Comparison of ENCODE assay signal across 32 cellular contexts in the genomic region with DNA sequence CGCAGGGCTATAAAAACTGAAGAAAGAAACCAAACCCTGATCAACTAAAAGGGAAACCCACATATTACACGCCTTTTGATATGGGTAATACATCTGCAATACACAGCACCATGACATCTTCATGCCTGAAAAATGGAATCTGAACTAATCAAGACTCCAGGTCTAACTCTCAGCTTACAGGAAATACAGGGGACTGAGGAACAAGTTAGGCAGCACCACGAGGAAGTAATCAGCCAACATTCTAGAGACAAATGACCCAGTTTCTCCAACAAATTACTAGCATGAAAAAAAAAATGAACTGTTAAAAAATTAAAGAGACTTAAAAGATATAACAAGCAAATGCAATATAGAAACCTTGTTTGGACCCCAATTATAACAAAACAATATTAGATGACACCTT. TPM values are rescaled to one million over a fixed set of nuclear protein-coding genes. Genes with fewer than 3 reads are reported as not detected.
A peak's percentile ranks its signal among the peaks of the same experiment; 100 is the strongest.
DNase-seq lines count a peak whose midpoint lies in the region; ATAC-seq, FAIRE-seq and TF ChIP-seq lines count a peak whose summit lies in the region.
"Had no signal": no experiment of that assay in that cellular context is flagged by ENCODE, and none has a peak within 500 bp of the region (broad histone marks: within the 10 kb centered on the region; RNA-seq: fewer than 3 reads in every experiment).

No MANE protein-coding gene starts in this region.

- H4K20me1 ChIP-seq in HepG2 (ENCODE audit: insufficient read depth, low read length) = no peaks in the 10 kb centered on the region
- H4K20me1 ChIP-seq: BLaER1; BLaER1 treated with 17β-estradiol and CSF1 and Interleukin-3, amounts not matched to agents 10 nM and 100 nM had no signal

- WGBS in HepG2 (ENCODE audit: low lambda C conversion rate) = 75% methylated on average over 3 of the region's 3 CpGs
- 45% methylated on average over 2 of the region's 3 CpGs for WGBS in right lobe of liver (ENCODE audit: insufficient coverage, low coverage, low lambda C conversion rate, missing lambda C conversion rate)

- TF ChIP-seq CTCF in HepG2 (CRISPR knock-in tag; IDR thresholded peaks at IDR 0.05) (no peak), right lobe of liver (IDR thresholded peaks at IDR 0.05) (no peak), HEK293 (tag by site-specific recombination; IDR thresholded peaks at IDR 0.05) (no peak)

- no peaks in the 10 kb centered on the region for H3K79me2 ChIP-seq in HepG2 (ENCODE audit: insufficient read depth, low read length)

- H3K36me3 ChIP-seq in HepG2 (replicated peaks in 1 of 2; ENCODE audit: control insufficient read depth in 1 of 2, insufficient read depth in 2 of 2, low read length in 2 of 2) (peaks cover 5 to 27% of the 10 kb centered on the region in 2 experiments), right lobe of liver (peaks cover 0 to 16% (median 5%) of the 10 kb centered on the region in 4 donors), HEK293 (ENCODE audit: control insufficient read depth in 2 of 2, insufficient read depth in 1 of 2, low read length in 2 of 2) (peaks cover 18 to 35% of the 10 kb centered on the region in 2 experiments)

- no peak for TF ChIP-seq POLR2A in HepG2 (IDR thresholded peaks at IDR 0.05; ENCODE audit: insufficient read depth in 1 of 2, low read depth in 2 of 2, low read length in 2 of 2)
- TF ChIP-seq POLR2A in right lobe of liver (IDR thresholded peaks at IDR 0.05) = no peak

- TF ChIP-seq RAD21 in HepG2 (CRISPR knock-in tag; IDR thresholded peaks at IDR 0.05) = no peak

- BruUV-seq in HepG2 (replicated peaks; lab: Mats Ljungman, UMichigan) = no TSS peak

- CTCF ChIA-PET in HepG2 (lab: Yijun Ruan, JAX; ENCODE audit: low intra/inter-chr PET ratio, low total read pairs) = no interaction called here
- CTCF ChIA-PET in HEK293 (lab: Yijun Ruan, JAX) = no interaction called here

- peaks cover 24% of the 10 kb centered on the region for H3K4me1 ChIP-seq in HepG2 (ENCODE audit: insufficient read depth, low read length)
- no peaks in the 10 kb centered on the region for H3K4me1 ChIP-seq in right lobe of liver
- H3K4me1 ChIP-seq in HEK293 (ENCODE audit: control insufficient read depth, insufficient read depth, low read length) = no peaks in the 10 kb centered on the region
- H3K4me1 ChIP-seq: A549; BE2C; BLaER1; BLaER1 treated with 17β-estradiol and CSF1 and Interleukin-3, amounts not matched to agents 10 nM and 100 nM; Caco-2 had no signal

- DNase-seq in HepG2 (ENCODE audit: low spot score) = no peak
- DNase-seq in right lobe of liver = no peak
- DNase-seq in GM19239 (ENCODE audit: insufficient read length, low spot score) = no peak
- no peak for DNase-seq in epidermal melanocyte (ENCODE audit: insufficient read length, low spot score)
- no peak for DNase-seq in AG08395 (ENCODE audit: low spot score)
- DNase-seq: 8988T; ACHN; AML-193; BE2C; C1 segment of cervical spinal cord; Caco-2; Calu3; CD4-positive, alpha-beta memory T cell; CD4-positive, alpha-beta T cell; CD4-positive, CD25-positive, alpha-beta regulatory T cell; CD8-positive, alpha-beta memory T cell; CD8-positive, alpha-beta T cell; COR-L47; DMS 273 treated with DMSO at 0.1 percent for 48 hours; DMS153; DMS53; DMS79; DMS79 treated with DMSO at 0.1 percent for 48 hours; DND-41; EL had no signal

- no peak for ATAC-seq in HepG2
- no peak for ATAC-seq in right lobe of liver
- ATAC-seq: A549; CD8-positive, alpha-beta T cell had no signal

- H3K9me3 ChIP-seq in HepG2 (ENCODE audit: low read length) (no peaks in the 10 kb centered on the region), right lobe of liver (no peaks in the 10 kb centered on the region), HEK293 (ENCODE audit: control insufficient read depth, insufficient read depth, low read depth, low read length) (no peaks in the 10 kb centered on the region)
- H3K9me3 ChIP-seq: BE2C had no signal

- TF ChIP-seq EP300 in HepG2 (IDR thresholded peaks at IDR 0.05; ENCODE audit: low read depth in 2 of 2, low read length in 2 of 2) (no peak), HepG2 (CRISPR knock-in tag; IDR thresholded peaks at IDR 0.05; ENCODE audit: borderline replicate concordance) (no peak)

- H3K4me2 ChIP-seq in HepG2 (ENCODE audit: low read depth, low read length) = no peak overlapping the region
- H3K4me2 ChIP-seq: A549; BLaER1; BLaER1 treated with 17β-estradiol and CSF1 and Interleukin-3, amounts not matched to agents 10 nM and 100 nM had no signal

- POLR2A ChIA-PET in HepG2 (lab: Yijun Ruan, JAX) (no interaction called here), HEK293 (lab: Yijun Ruan, JAX) (no interaction called here)

- H3K27me3 ChIP-seq in HepG2 (ENCODE audit: control insufficient read depth in 1 of 2, insufficient read depth in 2 of 2, low read length in 2 of 2) = no peaks in the 10 kb centered on the region
- H3K27me3 ChIP-seq in right lobe of liver = no peaks in the 10 kb centered on the region
- H3K27me3 ChIP-seq: BE2C; BLaER1; BLaER1 treated with 17β-estradiol and CSF1 and Interleukin-3, amounts not matched to agents 10 nM and 100 nM had no signal

- H3K27ac ChIP-seq in HepG2 (ENCODE audit: extremely low read length, insufficient read depth, low read length) (no peak overlapping the region), right lobe of liver (no peak overlapping the region), HEK293 (ENCODE audit: extremely low read depth, low read depth, low read length) (no peak overlapping the region)
- H3K27ac ChIP-seq: 22Rv1; A549; BLaER1; BLaER1 treated with 17β-estradiol and CSF1 and Interleukin-3, amounts not matched to agents 10 nM and 100 nM; C4-2B had no signal

- in situ Hi-C loops in HepG2 (cut with HindIII; ENCODE audit: extremely low pct_ligation_motif_present, low pct_unique_long_range_greater_than_20kb) = no loop called here

- intact Hi-C loops in HepG2 (cut with micrococcal nuclease; ENCODE audit: unreplicated experiment) (no loop called here), right lobe of liver (cut with DNase I) (no loop called here)

- no peak overlapping the region for H2AFZ ChIP-seq in HepG2 (ENCODE audit: low read length)

- FAIRE-seq in HepG2 (lab: Jason Lieb, UNC) = no peak
- FAIRE-seq in GM19239 (lab: Jason Lieb, UNC) = peak; percentile 4
- FAIRE-seq: A549, D721Med had no signal

- H3K9ac ChIP-seq in HepG2 (ENCODE audit: insufficient read depth, low read depth, low read length) = no peak overlapping the region
- H3K9ac ChIP-seq: BLaER1; BLaER1 treated with 17β-estradiol and CSF1 and Interleukin-3, amounts not matched to agents 10 nM and 100 nM had no signal

- H3K4me3 ChIP-seq in HepG2 (replicated peaks in 1 of 3; ENCODE audit: insufficient read depth in 1 of 3, low read depth in 2 of 3, low read length in 3 of 3) (no peak overlapping the region), right lobe of liver (no peak overlapping the region), HEK293 (ENCODE audit: low read depth, low read length) (no peak overlapping the region)
- H3K4me3 ChIP-seq: A549; BLaER1; BLaER1 treated with 17β-estradiol and CSF1 and Interleukin-3, amounts not matched to agents 10 nM and 100 nM had no signal

TF ChIP-seq in HepG2, 621 proteins besides CTCF, POLR2A, EP300 and RAD21 (continues in another document):
- no peak for TF ChIP-seq FOXP1 (IDR thresholded peaks at IDR 0.05)
- no peak for TF ChIP-seq FOXP1 (CRISPR knock-in tag; IDR thresholded peaks at IDR 0.05)
- no peak for TF ChIP-seq SAP130 (CRISPR knock-in tag; IDR thresholded peaks at IDR 0.05; ENCODE audit: low read depth)
- peak; percentile 51; the same call in 1 of the 2 replicates for TF ChIP-seq ZNF484 (CRISPR knock-in tag; IDR thresholded peaks at IDR 0.05; ENCODE audit: borderline replicate concordance, low read depth)

TF ChIP-seq in HEK293, 187 proteins besides CTCF, POLR2A, EP300 and RAD21:
- TF ChIP-seq ZNF138 (tag by site-specific recombination; IDR thresholded peaks at IDR 0.05; ENCODE audit: borderline replicate concordance) = no peak
- peak; percentile 60 for TF ChIP-seq SETDB1 (IDR thresholded peaks at IDR 0.05; ENCODE audit: insufficient read length, low read length)
- no peak for TF ChIP-seq TRIM28 (IDR thresholded peaks at IDR 0.05; ENCODE audit: borderline replicate concordance, low read length)

RNA-seq across cellular contexts. Expression of a gene that starts 9.1 kb away (rescaled TPM):
- 19.2 and 31.5 TPM in 2 replicates for total RNA-seq in HepG2 (2016; rRNA removed; fragmentation: Illumina TruSeq; extraction: Trizol)
- 4.1 and 5.7 TPM in 2 replicates for total RNA-seq in HepG2 (2016; cell fraction: cytosol; rRNA removed; fragmentation: Illumina TruSeq; extraction: Trizol; ENCODE audit: low read depth)
- total RNA-seq in HepG2 (2016; cell fraction: insoluble cytoplasmic fraction; rRNA removed; fragmentation: Illumina TruSeq; extraction: Trizol) = 17.6 and 30.8 TPM in 2 replicates
- 11.7 and 12.9 TPM in 2 replicates for total RNA-seq in HepG2 (2016; cell fraction: membrane; rRNA removed; fragmentation: Illumina TruSeq; extraction: Trizol)
- total RNA-seq in HepG2 (2016; cell fraction: nucleus; rRNA removed; fragmentation: Illumina TruSeq; extraction: Trizol) = 44.0 and 45.4 TPM in 2 replicates
- 17.2 and 18.4 TPM in 2 replicates for polyA plus RNA-seq in HepG2 (2011; rRNA removed)
- 16.2 and 18.4 TPM in 2 replicates for polyA plus RNA-seq in HepG2 (2011; cell fraction: cytosol; rRNA removed)
- polyA plus RNA-seq in HepG2 (2011; cell fraction: nucleus; rRNA removed) = 15.4 and 18.6 TPM in 2 replicates
- 17.7 and 24.6 TPM in 2 replicates for polyA plus RNA-seq in HepG2 (2012)
- 2.6 and 3.2 TPM in 2 replicates for polyA plus RNA-seq in HepG2 (2016; cell fraction: cytosol; fragmentation: Illumina TruSeq; extraction: Trizol; ENCODE audit: low read depth)
- 14.1 and 14.5 TPM in 2 replicates for polyA plus RNA-seq in HepG2 (2016; cell fraction: insoluble cytoplasmic fraction; fragmentation: Illumina TruSeq; extraction: Trizol; ENCODE audit: low read depth)
- 6.3 and 6.4 TPM in 2 replicates for polyA plus RNA-seq in HepG2 (2016; cell fraction: membrane; fragmentation: Illumina TruSeq; extraction: Trizol; ENCODE audit: low read depth)
- polyA plus RNA-seq in HepG2 (2016; cell fraction: nucleus; fragmentation: Illumina TruSeq; extraction: Trizol; ENCODE audit: insufficient read depth, low read depth) = 27.4 and 30.8 TPM in 2 replicates
- 37.9 and 99.2 TPM in 2 replicates for polyA minus RNA-seq in HepG2 (2011; rRNA and poly(A)+ RNA removed; ENCODE audit: low replicate concordance)
- 19.3 and 20.3 TPM in 2 replicates for polyA minus RNA-seq in HepG2 (2011; cell fraction: cytosol; rRNA and poly(A)+ RNA removed)
- 52.5 and 61.2 TPM in 2 replicates for polyA minus RNA-seq in HepG2 (2011; cell fraction: nucleus; rRNA and poly(A)+ RNA removed)
- 10 to 100 TPM; 25.4 to 49.6 (median 39.3) TPM for total RNA-seq in right lobe of liver
